Comparison of ENCODE assay signal across 12 cellular contexts in the genomic region with DNA sequence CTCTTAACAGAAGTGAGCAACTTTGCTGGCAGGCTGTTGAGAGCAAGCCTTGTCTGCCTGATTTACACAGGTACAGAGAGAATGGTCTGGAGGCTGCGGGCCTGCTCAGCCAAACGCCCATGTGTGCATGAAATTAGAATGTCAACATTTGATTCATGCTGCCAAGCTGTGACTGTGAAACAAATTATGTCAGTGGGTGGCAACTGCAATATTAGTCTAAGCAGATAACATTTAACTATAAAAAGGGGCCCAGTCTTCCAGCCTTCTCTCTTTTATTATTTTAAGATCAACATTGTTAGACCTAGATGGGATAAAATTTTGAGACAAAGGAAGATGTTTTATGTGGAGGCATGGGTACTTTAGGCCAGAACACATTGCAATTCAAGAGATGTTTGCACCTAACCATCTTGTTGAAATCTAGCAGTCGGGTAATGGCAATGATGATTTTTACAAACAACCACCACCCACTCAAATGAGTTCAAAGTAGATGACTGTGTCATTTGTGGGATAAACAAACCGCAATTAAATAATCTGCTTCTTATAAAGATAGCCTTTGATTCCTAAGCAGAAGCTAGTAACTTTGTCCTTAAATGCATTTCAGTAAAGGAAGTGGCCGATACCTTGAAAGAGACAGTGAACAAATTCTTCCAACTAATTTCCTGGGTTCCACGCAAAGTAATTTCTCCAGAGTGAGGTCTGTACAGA.
DNase-seq lines count a peak whose midpoint lies in the region; ATAC-seq and TF ChIP-seq lines count a peak whose summit lies in the region.
"Had no signal": no experiment of that assay in that cellular context is flagged by ENCODE, and none has a peak within 500 bp of the region (broad histone marks: within the 10 kb centered on the region; RNA-seq: fewer than 3 reads in every experiment).

No MANE protein-coding gene starts in this region.

- peaks cover 53% of the 10 kb centered on the region for H3K4me1 Mint-ChIP-seq in activated T-helper 2 cell treated with anti-CD3 and anti-CD28 coated beads, Interferon-gamma antibody, Interleukin-2, Interleukin-4, amounts not matched to agents 10 μg/mL and 5 μg/mL and 100 μg/mL, durations not matched to agents 14 hours and 24 hours and 36 hours (ENCODE audit: low read depth)
- H3K4me1 Mint-ChIP-seq: CD14-positive monocyte had no signal

- H4K20me1 ChIP-seq in Loucy (ENCODE audit: insufficient read depth, low read length, poor library complexity, severe bottlenecking): no peaks in the 10 kb centered on the region

- H3K9me3 Mint-ChIP-seq in activated T-helper 2 cell treated with anti-CD3 and anti-CD28 coated beads, Interferon-gamma antibody, Interleukin-2, Interleukin-4, amounts not matched to agents 10 μg/mL and 5 μg/mL and 100 μg/mL, durations not matched to agents 14 hours and 24 hours and 36 hours: peaks cover 3% of the 10 kb centered on the region

- no peaks in the 10 kb centered on the region for H3F3A ChIP-seq in Loucy (ENCODE audit: low read depth)

- DNase-seq in COR-L47 (lab: John Stamatoyannopoulos, UW): peak; percentile 83
- no peak for DNase-seq in activated T-helper 2 cell treated with anti-CD3 and anti-CD28 coated beads, Interferon-gamma antibody, Interleukin-2, Interleukin-4, amounts not matched to agents 10 μg/mL and 5 μg/mL and 100 μg/mL, durations not matched to agents 14 hours and 24 hours and 36 hours (ENCODE audit: low spot score)
- DNase-seq in left colon: peak in 1 of 2 donors; percentile 8
- no peak for DNase-seq in SW 1271 (lab: John Stamatoyannopoulos, UW)
- DNase-seq: mammary epithelial cell, NCI-H1436 treated with DMSO at 0.1 percent for 48 hours had no signal

- peak overlapping the region; percentile 19 for H3K4me2 ChIP-seq in Loucy (ENCODE audit: low read depth, low read length, poor library complexity, severe bottlenecking)

- peak overlapping the region; percentile 50 for H3K9ac ChIP-seq in Loucy (ENCODE audit: low read depth, low read length, poor library complexity, severe bottlenecking)
- H3K9ac ChIP-seq: parathyroid adenoma had no signal

- no peak for TF ChIP-seq CTCF in Loucy (conservative IDR thresholded peaks at IDR 0.05; ENCODE audit: low read length)

- H3K79me2 ChIP-seq in Loucy (ENCODE audit: insufficient read depth, low read length): no peaks in the 10 kb centered on the region
- H3K79me2 ChIP-seq: parathyroid adenoma had no signal

- H3K27me3 ChIP-seq in Loucy (ENCODE audit: insufficient read depth, low read length, poor library complexity, severe bottlenecking): no peaks in the 10 kb centered on the region

- no peak overlapping the region for H3K4me3 ChIP-seq in Loucy (ENCODE audit: low read length, poor library complexity, severe bottlenecking)

- H3K36me3 ChIP-seq in Loucy (ENCODE audit: insufficient read depth, low read length): no peaks in the 10 kb centered on the region

- H3K4me3 Mint-ChIP-seq in activated T-helper 2 cell treated with anti-CD3 and anti-CD28 coated beads, Interferon-gamma antibody, Interleukin-2, Interleukin-4, amounts not matched to agents 10 μg/mL and 5 μg/mL and 100 μg/mL, durations not matched to agents 14 hours and 24 hours and 36 hours (ENCODE audit: low read depth): no peak overlapping the region
- H3K4me3 Mint-ChIP-seq: CD14-positive monocyte had no signal

- H2AFZ ChIP-seq in Loucy (ENCODE audit: low read length): peak overlapping the region; percentile 78
- H2AFZ ChIP-seq: parathyroid adenoma had no signal

- ATAC-seq in left colon (peak; percentile 86), HG02884 (IDR thresholded peaks at IDR 0.05; ENCODE audit: unreplicated experiment) (no peak), GM21381 (IDR thresholded peaks at IDR 0.05; ENCODE audit: unreplicated experiment) (no peak), GM19395 (IDR thresholded peaks at IDR 0.05; ENCODE audit: unreplicated experiment) (no peak)

- peak overlapping the region; percentile 18 for H3K27ac Mint-ChIP-seq in activated T-helper 2 cell treated with anti-CD3 and anti-CD28 coated beads, Interferon-gamma antibody, Interleukin-2, Interleukin-4, amounts not matched to agents 10 μg/mL and 5 μg/mL and 100 μg/mL, durations not matched to agents 14 hours and 24 hours and 36 hours
- H3K27ac Mint-ChIP-seq: CD14-positive monocyte had no signal

- peaks cover 58% of the 10 kb centered on the region for H3K4me1 ChIP-seq in Loucy (ENCODE audit: insufficient read depth, low read length, poor library complexity, severe bottlenecking)
- H3K4me1 ChIP-seq: parathyroid adenoma had no signal

- H3K36me3 Mint-ChIP-seq in activated T-helper 2 cell treated with anti-CD3 and anti-CD28 coated beads, Interferon-gamma antibody, Interleukin-2, Interleukin-4, amounts not matched to agents 10 μg/mL and 5 μg/mL and 100 μg/mL, durations not matched to agents 14 hours and 24 hours and 36 hours (ENCODE audit: low read depth): peaks cover 4% of the 10 kb centered on the region
- H3K36me3 Mint-ChIP-seq: CD14-positive monocyte had no signal

- H3K9me2 ChIP-seq in Loucy (replicated peaks; ENCODE audit: low read depth, low read length): no peaks in the 10 kb centered on the region

- no peaks in the 10 kb centered on the region for H3K27me3 Mint-ChIP-seq in activated T-helper 2 cell treated with anti-CD3 and anti-CD28 coated beads, Interferon-gamma antibody, Interleukin-2, Interleukin-4, amounts not matched to agents 10 μg/mL and 5 μg/mL and 100 μg/mL, durations not matched to agents 14 hours and 24 hours and 36 hours (ENCODE audit: low read depth)

- no peaks in the 10 kb centered on the region for H3K9me3 ChIP-seq in Loucy (ENCODE audit: insufficient read depth, low read depth, low read length)

- intact Hi-C loops in activated T-helper 2 cell treated with anti-CD3 and anti-CD28 coated beads, Interferon-gamma antibody, Interleukin-2, Interleukin-4, amounts not matched to agents 10 μg/mL and 5 μg/mL and 100 μg/mL, durations not matched to agents 14 hours and 24 hours and 36 hours (cut with micrococcal nuclease): no loop called here
- intact Hi-C loops in left colon (cut with DNase I, micrococcal nuclease): no loop called here
